ENCODE assay signal across 9 cellular contexts in the genomic region with DNA sequence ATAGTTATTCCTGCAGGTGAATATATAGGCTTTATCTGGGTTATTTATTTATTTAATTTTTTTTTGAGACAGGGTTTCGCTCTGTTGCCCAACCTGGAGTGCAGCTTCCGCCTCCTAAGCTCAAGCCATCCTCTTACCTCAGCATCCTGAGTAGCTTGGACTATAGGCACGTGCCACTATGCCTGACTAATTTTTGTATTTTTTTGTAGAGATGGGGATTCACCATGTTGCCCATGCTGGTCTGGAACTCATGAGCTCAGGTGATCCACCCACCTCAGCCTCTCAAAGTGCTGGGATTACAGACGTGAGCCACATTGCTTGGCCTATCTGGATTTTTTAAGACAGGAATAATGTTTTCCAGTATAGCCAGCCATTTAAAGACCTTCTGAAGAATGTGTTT. TPM values are rescaled to one million over a fixed set of nuclear protein-coding genes. Genes with fewer than 3 reads are reported as not detected.
DNase-seq lines count a peak whose midpoint lies in the region; ATAC-seq and TF ChIP-seq lines count a peak whose summit lies in the region.
"Had no signal": no experiment of that assay in that cellular context is flagged by ENCODE, and none has a peak within 500 bp of the region (broad histone marks: within the 10 kb centered on the region; RNA-seq: fewer than 3 reads in every experiment).

No MANE protein-coding gene starts in this region.

- peak overlapping the region; percentile 89 for H3K27ac ChIP-seq in mammary epithelial cell (ENCODE audit: insufficient read depth, low read depth, low read length)

- H4K20me1 ChIP-seq in mammary epithelial cell (ENCODE audit: insufficient read depth, low read length), result peaks cover 9% of the 10 kb centered on the region

- WGBS in mammary epithelial cell (ENCODE audit: low coverage, missing lambda C conversion rate), result 79% methylated on average over 3 of the region's 4 CpGs

- H3K9ac ChIP-seq in mammary epithelial cell (ENCODE audit: insufficient read depth, low read length), result peak overlapping the region; percentile 98

- H3K79me2 ChIP-seq in mammary epithelial cell (ENCODE audit: insufficient read depth, low read length), result peaks cover 45% of the 10 kb centered on the region

- H3K4me3 ChIP-seq in NB4 (ENCODE audit: low read depth, low read length), result peak overlapping the region; percentile 93
- H3K4me3 ChIP-seq in mammary epithelial cell (replicated peaks in 1 of 3; ENCODE audit: insufficient read depth in 1 of 3, low read depth in 2 of 3, low read length in 3 of 3), result peak overlapping the region; percentile 80 to 92 (median 86)
- peak overlapping the region; percentile 68 for H3K4me3 ChIP-seq in neuron (ENCODE audit: low read length)
- H3K4me3 ChIP-seq: lung had no signal

- in situ Hi-C loops in mammary epithelial cell (cut with MboI; ENCODE audit: low sequenced_read_pairs in 2 of 2), result loop anchor here in 1 of 2 donors (5.0 kb wide), 1 partner anchor 37 kb away; a partner anchor contains a TSS

- ATAC-seq in GM18858 (IDR thresholded peaks at IDR 0.05; ENCODE audit: unreplicated experiment), result peak; percentile 26
- ATAC-seq in GM18511 (IDR thresholded peaks at IDR 0.05; ENCODE audit: unreplicated experiment), result no peak
- ATAC-seq in GM18867 (IDR thresholded peaks at IDR 0.05; ENCODE audit: unreplicated experiment), result no peak

- no peak overlapping the region for H2AFZ ChIP-seq in mammary epithelial cell (ENCODE audit: low read depth, low read length)
- H2AFZ ChIP-seq in neuron (ENCODE audit: low read depth, low read length), result no peak overlapping the region

- intact Hi-C loops in mammary epithelial cell (cut with micrococcal nuclease), result loop anchor here (2.0 to 5.0 kb wide), 4 partner anchors 57 to 958 kb away; a partner anchor contains a TSS

- TF ChIP-seq CTCF in NB4 (IDR thresholded peaks at IDR 0.05; ENCODE audit: low read depth, low read length), result no peak
- TF ChIP-seq CTCF in mammary epithelial cell (conservative IDR thresholded peaks at IDR 0.05 in 1 of 2, IDR thresholded peaks at IDR 0.05 in 1 of 2; ENCODE audit: extremely low read depth in 1 of 2, insufficient read depth in 1 of 2, low read depth in 1 of 2, low read length in 2 of 2), result no peak

- dilution Hi-C loops in mammary epithelial cell (cut with HindIII; ENCODE audit: low sequenced_read_pairs), result loop anchor here (10.0 kb wide), 1 partner anchor 831 kb away; no protein-coding TSS in a partner anchor

- CTCF ChIA-PET in mammary epithelial cell (lab: Charles Lee; ENCODE audit: low non-redundant PET), result no interaction called here

- TF ChIP-seq POLR2A in NB4 (IDR thresholded peaks at IDR 0.05; ENCODE audit: extremely low read depth, insufficient read length), result no peak

- H3K4me2 ChIP-seq in mammary epithelial cell (ENCODE audit: insufficient read depth, low read depth, low read length), result peak overlapping the region; percentile 87

- H3K4me1 ChIP-seq in mammary epithelial cell (ENCODE audit: insufficient read depth, low read length), result peaks cover 25% of the 10 kb centered on the region
- H3K4me1 ChIP-seq in neuron (ENCODE audit: insufficient read depth, low read length), result peaks cover 18% of the 10 kb centered on the region

- no TSS peak for BruUV-seq in mammary epithelial cell (replicated peaks; lab: Mats Ljungman, UMichigan)

- H3K27me3 ChIP-seq in mammary epithelial cell (ENCODE audit: insufficient read depth, low read length) (no peaks in the 10 kb centered on the region), neuron (ENCODE audit: insufficient read depth, low read length) (no peaks in the 10 kb centered on the region)

- DNase-seq in NB4 (ENCODE audit: low read depth) (no peak), mammary epithelial cell (no peak), NCI-H2196 treated with DMSO at 0.1 percent for 48 hours (lab: John Stamatoyannopoulos, UW; ENCODE audit: unreplicated experiment) (no peak)
- DNase-seq: SHP77 had no signal

- H3K9me3 ChIP-seq in mammary epithelial cell (replicated peaks; ENCODE audit: insufficient read depth, low read length) (no peaks in the 10 kb centered on the region), neuron (ENCODE audit: low read length) (no peaks in the 10 kb centered on the region)

- H3K36me3 ChIP-seq in mammary epithelial cell (ENCODE audit: insufficient read depth, low read length) (peaks cover 44% of the 10 kb centered on the region), neuron (ENCODE audit: insufficient read depth, low read length) (peaks cover 45% of the 10 kb centered on the region)

RNA-seq across cellular contexts. Expression of a gene that starts 2.0 kb away (rescaled TPM):
- total RNA-seq in mammary epithelial cell, result 1,000 to 10,000 TPM in 1 of 2 donors, 100 to 1,000 TPM in 1; 537 to 1,117 TPM
- polyA plus RNA-seq in mammary epithelial cell, result 1,871 TPM
- polyA minus RNA-seq in mammary epithelial cell, result 1,476 TPM

RNA-seq across cellular contexts. Expression of a gene that starts 34.8 kb away (rescaled TPM):
- 10 to 100 TPM; 16.0 to 16.7 TPM for total RNA-seq in mammary epithelial cell
- polyA plus RNA-seq in mammary epithelial cell, result 12.8 TPM
- 20.3 TPM for polyA minus RNA-seq in mammary epithelial cell
